In the genomic region with DNA sequence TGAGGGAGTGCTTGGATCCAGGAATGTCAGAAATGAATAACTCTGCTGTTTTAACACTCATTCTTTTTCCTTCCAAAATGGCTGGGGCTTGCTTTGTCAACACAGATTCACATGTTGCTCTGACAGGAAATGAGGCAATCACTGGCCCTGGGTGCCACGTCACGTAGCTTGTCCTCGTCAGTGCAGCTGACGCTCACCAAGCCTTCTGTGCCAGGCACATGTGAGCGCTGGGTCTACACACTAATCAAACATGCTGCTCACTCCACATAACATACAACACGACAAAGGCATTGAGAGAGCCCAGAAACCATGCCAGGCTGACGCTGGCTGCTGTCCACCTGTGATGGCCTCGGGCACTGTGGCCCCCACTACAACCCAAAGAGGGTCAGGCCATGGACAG, we compare ENCODE assay signal across 17 cellular contexts.
DNase-seq lines count a peak whose midpoint lies in the region; ATAC-seq, FAIRE-seq and TF ChIP-seq lines count a peak whose summit lies in the region.
"Had no signal": no experiment of that assay in that cellular context is flagged by ENCODE, and none has a peak within 500 bp of the region (broad histone marks: within the 10 kb centered on the region; RNA-seq: fewer than 3 reads in every experiment).

No MANE protein-coding gene starts in this region.

- intact Hi-C loops in posterior vena cava (cut with DNase I): no loop called here

- no peak overlapping the region for H3K23ac ChIP-seq in H1 (ENCODE audit: insufficient read length)

- H3K27me3 ChIP-seq in MG63 (peaks cover 3% of the 10 kb centered on the region; the same call in 1 of the 2 replicates), H1 (replicated peaks in 1 of 4; ENCODE audit: control insufficient read depth in 3 of 4, extremely low read depth in 1 of 4, insufficient read depth in 3 of 4, low read length in 3 of 4) (no peaks in the 10 kb centered on the region; a peak in 1 of 7 replicates), SJCRH30 (no peaks in the 10 kb centered on the region)

- no peak for TF ChIP-seq CTCF in H1 (IDR thresholded peaks at IDR 0.05; ENCODE audit: control extremely low read depth in 1 of 3, insufficient read depth in 1 of 3, low read depth in 1 of 3, low read length in 3 of 3)

- DNase-seq in activated CD4-positive, alpha-beta T cell treated with anti-CD3 and anti-CD28 coated beads for 1 hour: peak; percentile 1
- DNase-seq in activated CD4-positive, alpha-beta T cell treated with anti-CD3 and anti-CD28 coated beads, Interleukin-2, amount 50 U/mL, for 4 hours: no peak
- DNase-seq in MG63: peak; percentile 9
- DNase-seq in H1 (ENCODE audit: low read depth in 1 of 2, low spot score in 2 of 2): no peak
- DNase-seq in posterior vena cava (ENCODE audit: low spot score): peak; percentile 60
- no peak for DNase-seq in NCI-H146 (lab: John Stamatoyannopoulos, UW)
- DNase-seq in SJCRH30: no peak
- DNase-seq: 8988T; activated naive CD4-positive, alpha-beta T cell; effector CD8-positive, alpha-beta T cell; left lung; MM.1S; NCI-H774 had no signal

- WGBS in H1 (ENCODE audit: extremely low coverage in 1 of 2, insufficient coverage in 1 of 2, insufficient read length in 1 of 2, insufficient replicate concordance in 2 of 2, low coverage in 1 of 2, low lambda C conversion rate in 2 of 2, missing lambda C conversion rate in 1 of 2), 2 experiments: 92% methylated on average over 8 of the region's 8 CpGs; no CpG with 5 or more reads in 1 of the 2 experiments

- no peak overlapping the region for H4K8ac ChIP-seq in H1 (ENCODE audit: extremely low read depth, insufficient read depth, low read length)

- H3K4me3 ChIP-seq in MG63: no peak overlapping the region
- H3K4me3 ChIP-seq in H1 (ENCODE audit: extremely low read depth in 1 of 4, insufficient read depth in 2 of 4, low read depth in 3 of 4, low read length in 4 of 4): no peak overlapping the region
- H3K4me3 ChIP-seq in SJCRH30: no peak overlapping the region
- H3K4me3 ChIP-seq: GM12878, left lung, thoracic aorta had no signal

- H3K56ac ChIP-seq in H1 (replicated peaks; ENCODE audit: insufficient read length, low read depth, low read length): no peak overlapping the region

- H3K4me2 ChIP-seq in H1 (ENCODE audit: insufficient read depth in 1 of 2, low read depth in 2 of 2, low read length in 2 of 2): no peak overlapping the region

- H2BK5ac ChIP-seq in H1 (ENCODE audit: low read depth, low read length): no peak overlapping the region; the same call in 1 of the 2 replicates

- no peak overlapping the region for H3K18ac ChIP-seq in H1 (ENCODE audit: extremely low read depth, low read length)

- no peak overlapping the region for H4K5ac ChIP-seq in H1 (ENCODE audit: insufficient read length, low read depth, low read length)

- TF ChIP-seq EP300 in H1 (IDR thresholded peaks at IDR 0.05; ENCODE audit: borderline replicate concordance in 1 of 2, low read depth in 2 of 2, low read length in 2 of 2): no peak

- no peaks in the 10 kb centered on the region for H3K79me1 ChIP-seq in H1 (ENCODE audit: low read depth, low read length)

- H3K4ac ChIP-seq in H1 (replicated peaks; ENCODE audit: insufficient read length, low read depth, low read length): no peak overlapping the region

- no peak overlapping the region for H2AK5ac ChIP-seq in H1 (ENCODE audit: low read depth, low read length)

- CTCF ChIA-PET in H1 (lab: Charles Lee; ENCODE audit: partially characterized antibody): interaction anchor here (3.9 kb wide), 1 partner anchor 11 kb away, joined by 24 read pairs; no protein-coding TSS in a partner anchor

- H3K79me2 ChIP-seq in H1 (ENCODE audit: control insufficient read depth in 1 of 2, insufficient read depth in 2 of 2, low read length in 2 of 2): no peaks in the 10 kb centered on the region

- no peak for TF ChIP-seq RAD21 in H1 (IDR thresholded peaks at IDR 0.05 in 1 of 2, conservative IDR thresholded peaks at IDR 0.05 in 1 of 2; ENCODE audit: low read depth in 2 of 2, low read length in 2 of 2)

- H3K23me2 ChIP-seq in H1 (ENCODE audit: low read depth, low read length): peaks cover 2% of the 10 kb centered on the region; the same call in 1 of the 2 replicates

- no peak overlapping the region for H3K9ac ChIP-seq in H1 (replicated peaks in 1 of 4; ENCODE audit: extremely low read depth in 1 of 4, low read depth in 3 of 4, low read length in 3 of 4)

- H3K27ac ChIP-seq in H1 (ENCODE audit: low read depth, low read length) (no peak overlapping the region), SJCRH30 (no peak overlapping the region)
- H3K27ac ChIP-seq: left lung, thoracic aorta had no signal

- TF ChIP-seq POLR2A in H1 (IDR thresholded peaks at IDR 0.05; ENCODE audit: control extremely low read depth in 1 of 2, low read depth in 2 of 2, low read length in 2 of 2): no peak

- 0 out of 2 replicates have a peak overlapping the region, but pooled peaks have one; percentile 88 for H2BK15ac ChIP-seq in H1 (ENCODE audit: low read length)

- ATAC-seq in HG03565 (IDR thresholded peaks at IDR 0.05; ENCODE audit: unreplicated experiment): no peak
- ATAC-seq: GM12878, left lung, Panc1 had no signal

- H3K9me3 ChIP-seq in MG63: no peaks in the 10 kb centered on the region
- no peaks in the 10 kb centered on the region for H3K9me3 ChIP-seq in H1 (ENCODE audit: insufficient read depth in 2 of 2, low read depth in 1 of 2, low read length in 1 of 2)
- no peaks in the 10 kb centered on the region for H3K9me3 ChIP-seq in SJCRH30 (replicated peaks)
- H3K9me3 ChIP-seq: left lung, thoracic aorta had no signal

- H2BK120ac ChIP-seq in H1 (replicated peaks; ENCODE audit: low read depth, low read length): no peak overlapping the region

- H4K20me1 ChIP-seq in H1 (replicated peaks in 1 of 2; ENCODE audit: control insufficient read depth in 1 of 2, insufficient read depth in 2 of 2, low read length in 2 of 2): no peaks in the 10 kb centered on the region

- POLR2A ChIA-PET in H1 (lab: Charles Lee; ENCODE audit: partially characterized antibody): no interaction called here

- FAIRE-seq in H1 (lab: Jason Lieb, UNC): no peak
- FAIRE-seq: GM12878 had no signal

- H2BK12ac ChIP-seq in H1 (ENCODE audit: low read depth, low read length): peak overlapping the region; percentile 18; the same call in 1 of the 2 replicates

- H3K36me3 ChIP-seq in MG63 (no peaks in the 10 kb centered on the region), H1 (ENCODE audit: control insufficient read depth in 2 of 4, insufficient read depth in 4 of 4, low read length in 3 of 4) (no peaks in the 10 kb centered on the region), SJCRH30 (no peaks in the 10 kb centered on the region)
- H3K36me3 ChIP-seq: left lung, thoracic aorta had no signal

- no peak overlapping the region for H2AFZ ChIP-seq in H1 (ENCODE audit: low read length)

- H2BK20ac ChIP-seq in H1 (ENCODE audit: low read length): no peak overlapping the region; the same call in 1 of the 2 replicates

- no peak overlapping the region for H4K91ac ChIP-seq in H1 (replicated peaks; ENCODE audit: insufficient read length, low read length)

- H3K4me1 ChIP-seq in H1 (replicated peaks in 1 of 4; ENCODE audit: control insufficient read depth in 3 of 4, insufficient read depth in 4 of 4, low read length in 3 of 4) (no peaks in the 10 kb centered on the region), SJCRH30 (no peaks in the 10 kb centered on the region)
- H3K4me1 ChIP-seq: left lung had no signal

- H3K14ac ChIP-seq in H1 (ENCODE audit: insufficient read length): no peak overlapping the region

TF ChIP-seq in H1, 55 proteins besides CTCF, POLR2A, EP300 and RAD21:
- TF ChIP-seq NRF1 (IDR thresholded peaks at IDR 0.05; ENCODE audit: low read depth, low read length) (no peak), CREB1 (IDR thresholded peaks at IDR 0.05) (no peak), TAF1 (IDR thresholded peaks at IDR 0.05; ENCODE audit: low read depth, low read length) (no peak)

Comparison
In these comparisons a context has a peak if more than half of its experiments do, and no peak if none do; other contexts are left out.
1. DNase-seq: peak in activated CD4-positive, alpha-beta T cell treated with anti-CD3 and anti-CD28 coated beads for 1 hour (single experiment), MG63 (single experiment) and posterior vena cava (single experiment); none in activated CD4-positive, alpha-beta T cell treated with anti-CD3 and anti-CD28 coated beads, Interleukin-2, amount 50 U/mL, for 4 hours (0 of 2), H1 (0 of 2), NCI-H146 (single experiment) and SJCRH30 (0 of 2).